Comparison of ENCODE assay signal across 1 cellular context in genomic region chr17:70808596-70808995, GRCh38.
TF ChIP-seq lines count a peak whose summit lies in the region.

No MANE protein-coding gene starts in this region.

TF ChIP-seq in A549, 52 proteins besides CTCF, POLR2A, EP300 and RAD21 (continued from another document):
- no peak for TF ChIP-seq CHD2 (IDR thresholded peaks at IDR 0.05; ENCODE audit: low read length, partially characterized antibody)
